In the genomic region with DNA sequence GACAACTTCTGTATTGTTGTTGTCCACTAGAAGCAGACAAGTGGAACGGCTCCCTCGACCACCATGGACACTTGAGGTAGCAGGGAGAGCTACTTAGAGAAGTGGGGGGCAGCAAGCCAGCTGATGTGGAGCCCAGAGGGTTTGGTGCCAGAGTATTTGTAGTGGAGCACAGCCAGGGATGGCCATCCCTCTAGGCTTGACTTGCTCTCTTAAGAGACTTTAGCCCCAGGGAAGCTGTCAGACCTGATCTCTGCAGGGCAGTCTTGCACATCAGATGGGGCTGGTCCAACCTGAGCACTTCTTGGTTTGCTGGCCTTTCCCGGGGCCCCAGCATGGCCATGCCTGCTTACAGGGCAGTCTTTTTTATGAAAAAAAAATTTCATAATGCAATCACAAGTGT, we compare ENCODE assay signal across 17 cellular contexts. TPM values are rescaled to one million over a fixed set of nuclear protein-coding genes. Genes with fewer than 3 reads are reported as not detected.
A peak's percentile ranks its signal among the peaks of the same experiment; 100 is the strongest.
DNase-seq lines count a peak whose midpoint lies in the region; ATAC-seq, FAIRE-seq and TF ChIP-seq lines count a peak whose summit lies in the region.
"Had no signal": no experiment of that assay in that cellular context is flagged by ENCODE, and none has a peak within 500 bp of the region (broad histone marks: within the 10 kb centered on the region; RNA-seq: fewer than 3 reads in every experiment).

No MANE protein-coding gene starts in this region.

- no peak for DNase-seq in activated CD8-positive, alpha-beta memory T cell treated with anti-CD3 and anti-CD28 coated beads, Interleukin-2, amount 10 ng/mL, durations not matched to agents 7 days and 5 days
- DNase-seq in activated CD8-positive, alpha-beta memory T cell treated with anti-CD3 and anti-CD28 coated beads for 24 hours, result no peak
- DNase-seq in Karpas-422, result no peak
- DNase-seq in GM12878 (ENCODE audit: low read depth, low spot score), result no peak
- DNase-seq in thyroid gland, result peak; percentile 72 to 75
- no peak for DNase-seq in prostate gland (ENCODE audit: low spot score)
- DNase-seq in OCI-LY7 (ENCODE audit: low spot score), result no peak
- DNase-seq: 8988T; AML-193; Calu3; CD4-positive, CD25-positive, alpha-beta regulatory T cell; DMS 273 treated with DMSO at 0.1 percent for 48 hours had no signal

- H3K27ac ChIP-seq in Karpas-422 (ENCODE audit: low read length) (no peak overlapping the region), GM12878 (ENCODE audit: control insufficient read depth, insufficient read depth) (no peak overlapping the region), thyroid gland (peak overlapping the region in 2 of 3 donors; percentile 37 to 53), prostate gland (no peak overlapping the region), OCI-LY7 (ENCODE audit: low read depth, low read length, poor library complexity, severe bottlenecking) (no peak overlapping the region)
- H3K27ac ChIP-seq: BLaER1, HL-60 had no signal

- no peaks in the 10 kb centered on the region for H4K20me1 ChIP-seq in Karpas-422 (ENCODE audit: insufficient read depth, low read depth, low read length)
- H4K20me1 ChIP-seq in GM12878 (ENCODE audit: control insufficient read depth, insufficient read depth), result no peaks in the 10 kb centered on the region
- no peaks in the 10 kb centered on the region for H4K20me1 ChIP-seq in OCI-LY7 (ENCODE audit: insufficient read depth, low read length)
- H4K20me1 ChIP-seq: BLaER1 had no signal

- TF ChIP-seq CTCF in GM12878 (IDR thresholded peaks at IDR 0.05 in 2 of 3, conservative IDR thresholded peaks at IDR 0.05 in 1 of 3; ENCODE audit: control insufficient read depth in 2 of 3, extremely low read depth in 1 of 3, insufficient read depth in 1 of 3, low read depth in 3 of 3, low read length in 3 of 3), result no peak
- TF ChIP-seq CTCF in thyroid gland (IDR thresholded peaks at IDR 0.05), result no peak
- TF ChIP-seq CTCF in prostate gland (IDR thresholded peaks at IDR 0.05), result no peak
- TF ChIP-seq CTCF in OCI-LY7 (conservative IDR thresholded peaks at IDR 0.05; ENCODE audit: low read length), result no peak

- peaks cover 27% of the 10 kb centered on the region for H3K4me1 Mint-ChIP-seq in activated CD8-positive, alpha-beta memory T cell treated with anti-CD3 and anti-CD28 coated beads, Interleukin-2, amount 10 ng/mL, durations not matched to agents 7 days and 5 days
- H3K4me1 Mint-ChIP-seq: CD4-positive, CD25-positive, alpha-beta regulatory T cell had no signal

- peak; percentile 38 for ATAC-seq in activated CD8-positive, alpha-beta memory T cell treated with anti-CD3 and anti-CD28 coated beads, Interleukin-2, amount 10 ng/mL, durations not matched to agents 7 days and 5 days
- peak; percentile 21; the same call in 1 of the 3 replicates for ATAC-seq in GM12878

- TF ChIP-seq POLR2A in GM12878 (IDR thresholded peaks at IDR 0.05; ENCODE audit: low read depth, low read length) (no peak), thyroid gland (IDR thresholded peaks at IDR 0.05) (no peak), prostate gland (IDR thresholded peaks at IDR 0.05) (no peak)

- SMC1A ChIA-PET in GM12878 (lab: Charles Lee; ENCODE audit: uncharacterized antibody, unreplicated experiment), result interaction anchor here (0.7 kb wide), 1 partner anchor 17 kb away, joined by 3 read pairs; no protein-coding TSS in a partner anchor

- 10% methylated on average over 3 of the region's 3 CpGs for WGBS in GM12878 (ENCODE audit: insufficient coverage, insufficient replicate concordance, low lambda C conversion rate, missing lambda C conversion rate)
- 36 to 37% methylated on average over 3 of the region's 3 CpGs for WGBS in thyroid gland, 2 donors
- 74% methylated on average over 3 of the region's 3 CpGs for WGBS in prostate gland

- TF ChIP-seq EP300 in GM12878 (IDR thresholded peaks at IDR 0.05; ENCODE audit: borderline replicate concordance in 1 of 2, control insufficient read depth in 1 of 2, low read depth in 2 of 2, low read length in 2 of 2), result no peak

- H3K79me2 ChIP-seq in Karpas-422 (ENCODE audit: low read length), result no peaks in the 10 kb centered on the region
- no peaks in the 10 kb centered on the region for H3K79me2 ChIP-seq in GM12878 (ENCODE audit: control insufficient read depth, insufficient read depth, low read length)
- no peaks in the 10 kb centered on the region for H3K79me2 ChIP-seq in OCI-LY7 (ENCODE audit: insufficient read depth, low read depth, low read length)

- CTCF ChIA-PET in activated CD8-positive, alpha-beta memory T cell treated with anti-CD3 and anti-CD28 coated beads, Interleukin-2, amount 10 ng/mL, durations not matched to agents 7 days and 5 days (lab: Charles Lee), result interaction anchor here (1.3 to 1.4 kb wide), 2 partner anchors 11 to 283 kb away, joined by 3 to 4 read pairs; no protein-coding TSS in a partner anchor
- CTCF ChIA-PET in GM12878 (lab: Yijun Ruan, JAX) (interaction anchor here (0.7 to 1.8 kb wide), 4 partner anchors 9 to 65 kb away, joined by 3 to 6 read pairs (median 4); no protein-coding TSS in a partner anchor), OCI-LY7 (lab: Charles Lee; ENCODE audit: unreplicated experiment) (no interaction called here)

- no peaks in the 10 kb centered on the region for H3K9me2 ChIP-seq in Karpas-422 (replicated peaks; ENCODE audit: insufficient read depth, low read length)
- H3K9me2 ChIP-seq in OCI-LY7 (ENCODE audit: insufficient read depth, low read length), result no peaks in the 10 kb centered on the region

- H3K27ac Mint-ChIP-seq in activated CD8-positive, alpha-beta memory T cell treated with anti-CD3 and anti-CD28 coated beads, Interleukin-2, amount 10 ng/mL, durations not matched to agents 7 days and 5 days, result no peak overlapping the region

- H3K4me3 ChIP-seq in Karpas-422 (ENCODE audit: low read length) (no peak overlapping the region), GM12878 (no peak overlapping the region), thyroid gland (replicated peaks in 1 of 3) (no peak overlapping the region), prostate gland (no peak overlapping the region), OCI-LY7 (ENCODE audit: low read depth, low read length, poor library complexity, severe bottlenecking) (no peak overlapping the region)
- H3K4me3 ChIP-seq: BLaER1, HAP-1 had no signal

- RAD21 ChIA-PET in GM12878 (lab: Charles Lee; ENCODE audit: unreplicated experiment), result no interaction called here

- POLR2A ChIA-PET in GM12878 (lab: Charles Lee) (no interaction called here), OCI-LY7 (lab: Charles Lee) (interaction anchor here (0.9 to 1.4 kb wide), 3 partner anchors 15 to 28 kb away, joined by 3 read pairs; a partner anchor contains a TSS)

- no peaks in the 10 kb centered on the region for H3K9me3 Mint-ChIP-seq in activated CD8-positive, alpha-beta memory T cell treated with anti-CD3 and anti-CD28 coated beads, Interleukin-2, amount 10 ng/mL, durations not matched to agents 7 days and 5 days (ENCODE audit: low read depth)

- H3K27me3 ChIP-seq in Karpas-422 (ENCODE audit: low read length) (no peaks in the 10 kb centered on the region), GM12878 (replicated peaks in 1 of 2; ENCODE audit: control insufficient read depth in 2 of 2, insufficient read depth in 2 of 2, low read length in 1 of 2) (no peaks in the 10 kb centered on the region), thyroid gland (no peaks in the 10 kb centered on the region), prostate gland (replicated peaks; ENCODE audit: insufficient read depth) (no peaks in the 10 kb centered on the region)
- H3K27me3 ChIP-seq: BLaER1 had no signal

- H3K9ac ChIP-seq in Karpas-422 (ENCODE audit: low read length) (no peak overlapping the region), GM12878 (ENCODE audit: control insufficient read depth, insufficient read depth, low read length) (no peak overlapping the region)
- H3K9ac ChIP-seq: BLaER1 had no signal

- no peak overlapping the region for H3K4me3 Mint-ChIP-seq in activated CD8-positive, alpha-beta memory T cell treated with anti-CD3 and anti-CD28 coated beads, Interleukin-2, amount 10 ng/mL, durations not matched to agents 7 days and 5 days

- FAIRE-seq in GM12878 (lab: Jason Lieb, UNC), result no peak
- FAIRE-seq: GM12891, H1 had no signal

- in situ Hi-C loops in GM12878 (cut with MboI), result no loop called here

- H3K9me3 ChIP-seq in Karpas-422 (ENCODE audit: low read length) (no peaks in the 10 kb centered on the region), GM12878 (replicated peaks; ENCODE audit: control insufficient read depth, insufficient read depth, low read length) (no peaks in the 10 kb centered on the region), thyroid gland (no peaks in the 10 kb centered on the region), prostate gland (no peaks in the 10 kb centered on the region), OCI-LY7 (ENCODE audit: low read length) (no peaks in the 10 kb centered on the region)
- H3K9me3 ChIP-seq: BLaER1, HAP-1 had no signal

- H3K27me3 Mint-ChIP-seq in activated CD8-positive, alpha-beta memory T cell treated with anti-CD3 and anti-CD28 coated beads, Interleukin-2, amount 10 ng/mL, durations not matched to agents 7 days and 5 days, result peaks cover 2% of the 10 kb centered on the region

- intact Hi-C loops in GM12878 (cut with micrococcal nuclease; ENCODE audit: unreplicated experiment), result no loop called here
- intact Hi-C loops in thyroid gland (cut with DNase I), result no loop called here
- intact Hi-C loops in prostate gland (cut with DNase I), result no loop called here
- intact Hi-C loops in OCI-LY7 (cut with micrococcal nuclease; ENCODE audit: unreplicated experiment), result no loop called here

- 0 out of 2 replicates have a peak overlapping the region, but pooled peaks have one; percentile 1 for H2AFZ ChIP-seq in Karpas-422 (ENCODE audit: low read length)
- H2AFZ ChIP-seq in GM12878 (ENCODE audit: control insufficient read depth, low read depth, low read length), result no peak overlapping the region
- H2AFZ ChIP-seq in OCI-LY7 (ENCODE audit: low read length), result no peak overlapping the region

- TF ChIP-seq RAD21 in GM12878 (IDR thresholded peaks at IDR 0.05; ENCODE audit: insufficient read depth, low read depth, low read length), result no peak

- no peaks in the 10 kb centered on the region for H3K36me3 ChIP-seq in Karpas-422 (ENCODE audit: insufficient read depth, low read length)
- no peaks in the 10 kb centered on the region for H3K36me3 ChIP-seq in GM12878 (ENCODE audit: control insufficient read depth in 2 of 2, insufficient read depth in 2 of 2, low read length in 1 of 2)
- H3K36me3 ChIP-seq in thyroid gland, result no peaks in the 10 kb centered on the region
- no peaks in the 10 kb centered on the region for H3K36me3 ChIP-seq in prostate gland
- H3K36me3 ChIP-seq in OCI-LY7 (ENCODE audit: insufficient read depth, low read length), result no peaks in the 10 kb centered on the region
- H3K36me3 ChIP-seq: BLaER1, HAP-1 had no signal

- peaks cover 14% of the 10 kb centered on the region for H3K4me1 ChIP-seq in Karpas-422 (ENCODE audit: low read length)
- H3K4me1 ChIP-seq in GM12878 (ENCODE audit: control insufficient read depth, insufficient read depth, low read length), result no peaks in the 10 kb centered on the region
- H3K4me1 ChIP-seq in thyroid gland, result peaks cover 14 to 26% of the 10 kb centered on the region in 2 donors
- no peaks in the 10 kb centered on the region for H3K4me1 ChIP-seq in prostate gland (replicated peaks)
- no peaks in the 10 kb centered on the region for H3K4me1 ChIP-seq in OCI-LY7 (ENCODE audit: insufficient read depth, low read length, poor library complexity, severe bottlenecking)

- H3K4me2 ChIP-seq in Karpas-422 (ENCODE audit: low read depth, low read length, poor library complexity, severe bottlenecking) (no peak overlapping the region), GM12878 (ENCODE audit: control insufficient read depth, insufficient read depth) (no peak overlapping the region), OCI-LY7 (ENCODE audit: low read length) (no peak overlapping the region)
- H3K4me2 ChIP-seq: BLaER1 had no signal

- BruUV-seq in GM12878 (replicated peaks; lab: Mats Ljungman, UMichigan) (no TSS peak), OCI-LY7 (replicated peaks; lab: Mats Ljungman, UMichigan) (no TSS peak)

- H3K36me3 Mint-ChIP-seq in activated CD8-positive, alpha-beta memory T cell treated with anti-CD3 and anti-CD28 coated beads, Interleukin-2, amount 10 ng/mL, durations not matched to agents 7 days and 5 days, result no peaks in the 10 kb centered on the region
- H3K36me3 Mint-ChIP-seq: CD4-positive, CD25-positive, alpha-beta regulatory T cell had no signal

RNA-seq across cellular contexts. Expression of a gene that starts 15.0 kb away (rescaled TPM):
- 10 to 100 TPM; 30.1 to 30.8 TPM for total RNA-seq in activated CD8-positive, alpha-beta memory T cell treated with anti-CD3 and anti-CD28 coated beads, Interleukin-2, amount 10 ng/mL, durations not matched to agents 7 days and 5 days
- total RNA-seq in Karpas-422 (2014; rRNA removed; shearing (Covaris generic); ENCODE audit: low replicate concordance), result 98.9 and 228 TPM in 2 replicates
- total RNA-seq in GM12878 (2013; cell fraction: nucleolus; rRNA removed), result 54.0 and 135 TPM in 2 replicates
- 13.1 and 16.5 TPM in 2 replicates for total RNA-seq in GM12878 (2014; rRNA removed)
- total RNA-seq in GM12878 (2014; rRNA removed; fragmentation: Illumina TruSeq; extraction: Trizol), result 24.2 and 24.6 TPM in 2 replicates
- 15.9 and 16.8 TPM in 2 replicates for total RNA-seq in GM12878 (2021)
- polyA plus RNA-seq in GM12878 (2011; ENCODE audit: low read depth), result 3.5 TPM
- 23.3 and 37.4 TPM in 2 replicates for polyA plus RNA-seq in GM12878 (2011; rRNA removed)
- polyA plus RNA-seq in GM12878 (2011; cell fraction: cytosol; rRNA removed), result 16.6 and 21.6 TPM in 2 replicates
- 12.2 and 13.3 TPM in 2 replicates for polyA plus RNA-seq in GM12878 (2011; cell fraction: nucleus; rRNA removed)
- 5.6 and 9.4 TPM in 2 replicates for polyA plus RNA-seq in GM12878 (2012)
- polyA plus RNA-seq in GM12878 (2014; fragmentation: Illumina TruSeq; extraction: Trizol), result 10.7 and 12.8 TPM in 2 replicates
- polyA plus RNA-seq in GM12878 (2014; fragmentation: Nextera tagmentation; extraction: Ambion mirVana), result 1 to 10 TPM; 7.2 to 9.1 TPM
- polyA plus RNA-seq in GM12878 (2014; rRNA removed), result 8.6 and 117 TPM in 2 replicates
- polyA plus RNA-seq in GM12878 (2016; fragmentation: Nextera tagmentation; extraction: Ambion mirVana), result 10 to 100 TPM in 1 of 2 experiments, 1 to 10 TPM in 1; 9.2 to 12.7 TPM
- polyA minus RNA-seq in GM12878 (2011; rRNA and poly(A)+ RNA removed), result 37.5 and 61.0 TPM in 2 replicates
- polyA minus RNA-seq in GM12878 (2011; cell fraction: cytosol; rRNA and poly(A)+ RNA removed), result 11.4 and 14.7 TPM in 2 replicates
- 50.2 and 102 TPM in 2 replicates for polyA minus RNA-seq in GM12878 (2011; cell fraction: nucleus; rRNA and poly(A)+ RNA removed)
- total RNA-seq in thyroid gland, result 10 to 100 TPM; 17.2 to 69.6 (median 33.0) TPM
- 10 to 100 TPM; 22.3 to 42.1 TPM for total RNA-seq in prostate gland
- 9.4 and 14.5 TPM in 2 replicates for total RNA-seq in OCI-LY7 (2014; rRNA removed; shearing (Covaris generic))
- 48.2 and 56.4 TPM in 2 replicates for total RNA-seq in OCI-LY7 (2022)

Comparison
In these comparisons a context has a peak if more than half of its experiments do, and no peak if none do; other contexts are left out.
1. DNase-seq: peak in thyroid gland (2 of 2); none in activated CD8-positive, alpha-beta memory T cell treated with anti-CD3 and anti-CD28 coated beads, Interleukin-2, amount 10 ng/mL, durations not matched to agents 7 days and 5 days (single experiment), activated CD8-positive, alpha-beta memory T cell treated with anti-CD3 and anti-CD28 coated beads for 24 hours (single experiment), Karpas-422 (single experiment), GM12878 (single experiment), prostate gland (single experiment) and OCI-LY7 (single experiment).
2. H3K27ac ChIP-seq: peak in thyroid gland (2 of 3); none in Karpas-422 (single experiment), GM12878 (single experiment), prostate gland (0 of 2) and OCI-LY7 (single experiment).